In genomic region chr11:127640822-127641485, GRCh38 we compare ENCODE assay signal across 14 cellular contexts.
DNase-seq lines count a peak whose midpoint lies in the region; ATAC-seq, FAIRE-seq and TF ChIP-seq lines count a peak whose summit lies in the region.
"Had no signal": no experiment of that assay in that cellular context is flagged by ENCODE, and none has a peak within 500 bp of the region (broad histone marks: within the 10 kb centered on the region; RNA-seq: fewer than 3 reads in every experiment).

No MANE protein-coding gene starts in this region.

- CTCF ChIA-PET in GM12878 (lab: Yijun Ruan, JAX) = no interaction called here

- no peaks in the 10 kb centered on the region for H3K9me3 ChIP-seq in GM12878 (replicated peaks; ENCODE audit: control insufficient read depth, insufficient read depth, low read length)
- H3K9me3 ChIP-seq: Caco-2 had no signal

- TF ChIP-seq POLR2A in GM12878 (IDR thresholded peaks at IDR 0.05; ENCODE audit: low read depth, low read length) = no peak

- H3K27ac ChIP-seq in GM12878 (ENCODE audit: control insufficient read depth, insufficient read depth) = no peak overlapping the region
- H3K27ac ChIP-seq: 22Rv1, foreskin keratinocyte had no signal

- SMC1A ChIA-PET in GM12878 (lab: Charles Lee; ENCODE audit: uncharacterized antibody, unreplicated experiment) = no interaction called here

- POLR2A ChIA-PET in GM12878 (lab: Charles Lee) = no interaction called here

- H3K27me3 ChIP-seq in GM12878 (replicated peaks in 1 of 2; ENCODE audit: control insufficient read depth in 2 of 2, insufficient read depth in 2 of 2, low read length in 1 of 2) = no peaks in the 10 kb centered on the region
- H3K27me3 ChIP-seq: foreskin keratinocyte had no signal

- no peaks in the 10 kb centered on the region for H3K4me1 ChIP-seq in GM12878 (ENCODE audit: control insufficient read depth, insufficient read depth, low read length)
- H3K4me1 ChIP-seq: Caco-2, foreskin keratinocyte had no signal

- in situ Hi-C loops in GM12878 (cut with MboI) = no loop called here

- H3K79me2 ChIP-seq in GM12878 (ENCODE audit: control insufficient read depth, insufficient read depth, low read length) = no peaks in the 10 kb centered on the region

- RAD21 ChIA-PET in GM12878 (lab: Charles Lee; ENCODE audit: unreplicated experiment) = no interaction called here

- no peak overlapping the region for H3K4me3 ChIP-seq in GM12878

- no peak overlapping the region for H3K4me2 ChIP-seq in GM12878 (ENCODE audit: control insufficient read depth, insufficient read depth)

- TF ChIP-seq CTCF in GM12878 (IDR thresholded peaks at IDR 0.05 in 2 of 3, conservative IDR thresholded peaks at IDR 0.05 in 1 of 3; ENCODE audit: control insufficient read depth in 2 of 3, extremely low read depth in 1 of 3, insufficient read depth in 1 of 3, low read depth in 3 of 3, low read length in 3 of 3) = no peak

- H4K20me1 ChIP-seq in GM12878 (ENCODE audit: control insufficient read depth, insufficient read depth) = no peaks in the 10 kb centered on the region

- no peak overlapping the region for H2AFZ ChIP-seq in GM12878 (ENCODE audit: control insufficient read depth, low read depth, low read length)

- BruUV-seq in GM12878 (replicated peaks; lab: Mats Ljungman, UMichigan) = no TSS peak

- peak; percentile 57 for ATAC-seq in HG03280 (IDR thresholded peaks at IDR 0.05; ENCODE audit: unreplicated experiment)
- ATAC-seq in GM12878 = no peak
- ATAC-seq: foreskin keratinocyte, left cardiac atrium had no signal

- TF ChIP-seq RAD21 in GM12878 (IDR thresholded peaks at IDR 0.05; ENCODE audit: insufficient read depth, low read depth, low read length) = no peak

- TF ChIP-seq EP300 in GM12878 (IDR thresholded peaks at IDR 0.05; ENCODE audit: borderline replicate concordance in 1 of 2, control insufficient read depth in 1 of 2, low read depth in 2 of 2, low read length in 2 of 2) = no peak

- H3K9ac ChIP-seq in GM12878 (ENCODE audit: control insufficient read depth, insufficient read depth, low read length) = no peak overlapping the region

- intact Hi-C loops in GM12878 (cut with micrococcal nuclease; ENCODE audit: unreplicated experiment) = no loop called here

- FAIRE-seq in GM12878 (lab: Jason Lieb, UNC) = no peak

- DNase-seq in DMS153 (lab: John Stamatoyannopoulos, UW) = peak; percentile 50
- no peak for DNase-seq in DMS153 treated with DMSO at 0.1 percent for 48 hours (lab: John Stamatoyannopoulos, UW; ENCODE audit: unreplicated experiment)
- DNase-seq in GM12878 (ENCODE audit: low read depth, low spot score) = no peak
- DNase-seq in retina = peak; percentile 31
- no peak for DNase-seq in NCI-H345 treated with DMSO at 0.1 percent for 48 hours (lab: John Stamatoyannopoulos, UW; ENCODE audit: unreplicated experiment)
- DNase-seq in T-helper 2 cell = no peak
- DNase-seq in NCI-H146 (lab: John Stamatoyannopoulos, UW) = no peak
- DNase-seq: Caco-2, Karpas-422, left cardiac atrium, NCI-H446 had no signal

- no peaks in the 10 kb centered on the region for H3K36me3 ChIP-seq in GM12878 (ENCODE audit: control insufficient read depth in 2 of 2, insufficient read depth in 2 of 2, low read length in 1 of 2)

TF ChIP-seq in GM12878, 131 proteins besides CTCF, POLR2A, EP300 and RAD21:
- TF ChIP-seq, protein P1, sequence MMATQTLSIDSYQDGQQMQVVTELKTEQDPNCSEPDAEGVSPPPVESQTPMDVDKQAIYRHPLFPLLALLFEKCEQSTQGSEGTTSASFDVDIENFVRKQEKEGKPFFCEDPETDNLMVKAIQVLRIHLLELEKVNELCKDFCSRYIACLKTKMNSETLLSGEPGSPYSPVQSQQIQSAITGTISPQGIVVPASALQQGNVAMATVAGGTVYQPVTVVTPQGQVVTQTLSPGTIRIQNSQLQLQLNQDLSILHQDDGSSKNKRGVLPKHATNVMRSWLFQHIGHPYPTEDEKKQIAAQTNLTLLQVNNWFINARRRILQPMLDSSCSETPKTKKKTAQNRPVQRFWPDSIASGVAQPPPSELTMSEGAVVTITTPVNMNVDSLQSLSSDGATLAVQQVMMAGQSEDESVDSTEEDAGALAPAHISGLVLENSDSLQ (IDR thresholded peaks at IDR 0.05) = no peak
- TF ChIP-seq IKZF1 (conservative IDR thresholded peaks at IDR 0.05) = 0 out of 2 replicates have a peak, but pooled peaks have one; percentile 44

Comparison
In these comparisons a context has a peak if more than half of its experiments do, and no peak if none do; other contexts are left out.
1. DNase-seq: peak in DMS153 (single experiment) and retina (single experiment); none in DMS153 treated with DMSO at 0.1 percent for 48 hours (single experiment), GM12878 (single experiment), NCI-H345 treated with DMSO at 0.1 percent for 48 hours (single experiment), T-helper 2 cell (0 of 5) and NCI-H146 (single experiment).